Comparison of ENCODE assay signal across 1 cellular context in the genomic region with DNA sequence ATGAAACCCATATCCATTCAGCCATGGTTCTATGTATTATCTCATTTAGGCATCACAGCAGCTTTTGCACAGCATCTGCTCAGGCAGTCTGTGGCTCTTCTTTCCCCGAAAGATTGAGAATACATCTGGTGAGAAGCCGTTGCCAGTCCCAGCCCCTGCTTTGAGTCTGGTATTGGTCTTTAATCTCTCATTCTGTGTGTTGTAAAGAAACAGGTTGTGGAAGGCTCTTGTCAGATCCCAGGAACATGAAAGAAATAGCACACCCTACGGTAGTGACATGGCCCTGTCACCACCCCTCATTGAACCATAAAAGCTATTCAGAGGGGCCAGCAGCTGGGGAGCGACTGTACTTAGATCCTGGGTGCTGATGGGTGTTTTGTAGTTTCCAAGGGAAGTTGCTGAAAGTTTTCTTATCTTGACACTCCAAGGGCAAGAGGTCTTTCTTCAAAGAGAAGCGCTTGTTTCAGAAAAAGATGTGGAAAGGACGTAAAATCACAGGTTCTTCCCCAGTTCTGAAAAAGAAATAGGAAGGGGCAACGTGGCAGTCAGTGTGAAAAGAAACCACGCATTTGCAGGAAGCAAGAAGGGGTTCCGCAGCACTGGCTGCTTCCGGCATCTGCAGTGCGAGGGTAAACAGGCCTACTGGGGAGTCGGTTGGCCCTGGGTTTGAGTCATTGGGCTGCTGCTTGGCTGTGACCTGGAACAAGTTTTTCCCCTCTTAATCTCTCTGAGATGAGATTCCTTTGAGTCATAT.
TF ChIP-seq lines count a peak whose summit lies in the region.

No MANE protein-coding gene starts in this region.

TF ChIP-seq in K562, 482 proteins besides CTCF, POLR2A, EP300 and RAD21 (continued from another document and continues in another):
- TF ChIP-seq, protein P1, sequence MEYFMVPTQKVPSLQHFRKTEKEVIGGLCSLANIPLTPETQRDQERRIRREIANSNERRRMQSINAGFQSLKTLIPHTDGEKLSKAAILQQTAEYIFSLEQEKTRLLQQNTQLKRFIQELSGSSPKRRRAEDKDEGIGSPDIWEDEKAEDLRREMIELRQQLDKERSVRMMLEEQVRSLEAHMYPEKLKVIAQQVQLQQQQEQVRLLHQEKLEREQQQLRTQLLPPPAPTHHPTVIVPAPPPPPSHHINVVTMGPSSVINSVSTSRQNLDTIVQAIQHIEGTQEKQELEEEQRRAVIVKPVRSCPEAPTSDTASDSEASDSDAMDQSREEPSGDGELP (CRISPR knock-in tag; IDR thresholded peaks at IDR 0.05; ENCODE audit: borderline replicate concordance): peak; percentile 54; the same call in 1 of the 2 replicates
- no peak for TF ChIP-seq KHSRP (IDR thresholded peaks at IDR 0.05)
- TF ChIP-seq ZNF695 (CRISPR knock-in tag; IDR thresholded peaks at IDR 0.05): no peak
- TF ChIP-seq SMAD2 (IDR thresholded peaks at IDR 0.05; ENCODE audit: low read depth, low read length): no peak
- TF ChIP-seq ZNF668 (CRISPR knock-in tag; IDR thresholded peaks at IDR 0.05): 0 out of 2 replicates have a peak, but pooled peaks have one; percentile 3
- no peak for TF ChIP-seq ILF3 (IDR thresholded peaks at IDR 0.05; ENCODE audit: borderline replicate concordance)
- TF ChIP-seq, protein P2, sequence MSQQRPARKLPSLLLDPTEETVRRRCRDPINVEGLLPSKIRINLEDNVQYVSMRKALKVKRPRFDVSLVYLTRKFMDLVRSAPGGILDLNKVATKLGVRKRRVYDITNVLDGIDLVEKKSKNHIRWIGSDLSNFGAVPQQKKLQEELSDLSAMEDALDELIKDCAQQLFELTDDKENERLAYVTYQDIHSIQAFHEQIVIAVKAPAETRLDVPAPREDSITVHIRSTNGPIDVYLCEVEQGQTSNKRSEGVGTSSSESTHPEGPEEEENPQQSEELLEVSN (IDR thresholded peaks at IDR 0.05; ENCODE audit: borderline replicate concordance in 1 of 2, extremely low read depth in 1 of 2, insufficient read depth in 1 of 2, insufficient read length in 1 of 2, low read depth in 1 of 2, low read length in 1 of 2, poor library complexity in 1 of 2, severe bottlenecking in 1 of 2): peak in 1 of 2 experiments; percentile 20
- TF ChIP-seq SREBF1 (IDR thresholded peaks at IDR 0.05; ENCODE audit: borderline replicate concordance, low read depth, low read length): no peak
- no peak for TF ChIP-seq FOXJ3 (CRISPR knock-in tag; IDR thresholded peaks at IDR 0.05)
- TF ChIP-seq MCM5 (IDR thresholded peaks at IDR 0.05; ENCODE audit: low read depth): no peak
- no peak for TF ChIP-seq ZNF586 (CRISPR knock-in tag; conservative IDR thresholded peaks at IDR 0.05)
- TF ChIP-seq, protein P3, sequence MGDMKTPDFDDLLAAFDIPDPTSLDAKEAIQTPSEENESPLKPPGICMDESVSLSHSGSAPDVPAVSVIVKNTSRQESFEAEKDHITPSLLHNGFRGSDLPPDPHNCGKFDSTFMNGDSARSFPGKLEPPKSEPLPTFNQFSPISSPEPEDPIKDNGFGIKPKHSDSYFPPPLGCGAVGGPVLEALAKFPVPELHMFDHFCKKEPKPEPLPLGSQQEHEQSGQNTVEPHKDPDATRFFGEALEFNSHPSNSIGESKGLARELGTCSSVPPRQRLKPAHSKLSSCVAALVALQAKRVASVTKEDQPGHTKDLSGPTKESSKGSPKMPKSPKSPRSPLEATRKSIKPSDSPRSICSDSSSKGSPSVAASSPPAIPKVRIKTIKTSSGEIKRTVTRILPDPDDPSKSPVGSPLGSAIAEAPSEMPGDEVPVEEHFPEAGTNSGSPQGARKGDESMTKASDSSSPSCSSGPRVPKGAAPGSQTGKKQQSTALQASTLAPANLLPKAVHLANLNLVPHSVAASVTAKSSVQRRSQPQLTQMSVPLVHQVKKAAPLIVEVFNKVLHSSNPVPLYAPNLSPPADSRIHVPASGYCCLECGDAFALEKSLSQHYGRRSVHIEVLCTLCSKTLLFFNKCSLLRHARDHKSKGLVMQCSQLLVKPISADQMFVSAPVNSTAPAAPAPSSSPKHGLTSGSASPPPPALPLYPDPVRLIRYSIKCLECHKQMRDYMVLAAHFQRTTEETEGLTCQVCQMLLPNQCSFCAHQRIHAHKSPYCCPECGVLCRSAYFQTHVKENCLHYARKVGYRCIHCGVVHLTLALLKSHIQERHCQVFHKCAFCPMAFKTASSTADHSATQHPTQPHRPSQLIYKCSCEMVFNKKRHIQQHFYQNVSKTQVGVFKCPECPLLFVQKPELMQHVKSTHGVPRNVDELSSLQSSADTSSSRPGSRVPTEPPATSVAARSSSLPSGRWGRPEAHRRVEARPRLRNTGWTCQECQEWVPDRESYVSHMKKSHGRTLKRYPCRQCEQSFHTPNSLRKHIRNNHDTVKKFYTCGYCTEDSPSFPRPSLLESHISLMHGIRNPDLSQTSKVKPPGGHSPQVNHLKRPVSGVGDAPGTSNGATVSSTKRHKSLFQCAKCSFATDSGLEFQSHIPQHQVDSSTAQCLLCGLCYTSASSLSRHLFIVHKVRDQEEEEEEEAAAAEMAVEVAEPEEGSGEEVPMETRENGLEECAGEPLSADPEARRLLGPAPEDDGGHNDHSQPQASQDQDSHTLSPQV (IDR thresholded peaks at IDR 0.05): peak; percentile 82; the same call in 1 of the 2 replicates
- TF ChIP-seq ZNF12 (CRISPR knock-in tag; IDR thresholded peaks at IDR 0.05): no peak
- TF ChIP-seq, protein P4, sequence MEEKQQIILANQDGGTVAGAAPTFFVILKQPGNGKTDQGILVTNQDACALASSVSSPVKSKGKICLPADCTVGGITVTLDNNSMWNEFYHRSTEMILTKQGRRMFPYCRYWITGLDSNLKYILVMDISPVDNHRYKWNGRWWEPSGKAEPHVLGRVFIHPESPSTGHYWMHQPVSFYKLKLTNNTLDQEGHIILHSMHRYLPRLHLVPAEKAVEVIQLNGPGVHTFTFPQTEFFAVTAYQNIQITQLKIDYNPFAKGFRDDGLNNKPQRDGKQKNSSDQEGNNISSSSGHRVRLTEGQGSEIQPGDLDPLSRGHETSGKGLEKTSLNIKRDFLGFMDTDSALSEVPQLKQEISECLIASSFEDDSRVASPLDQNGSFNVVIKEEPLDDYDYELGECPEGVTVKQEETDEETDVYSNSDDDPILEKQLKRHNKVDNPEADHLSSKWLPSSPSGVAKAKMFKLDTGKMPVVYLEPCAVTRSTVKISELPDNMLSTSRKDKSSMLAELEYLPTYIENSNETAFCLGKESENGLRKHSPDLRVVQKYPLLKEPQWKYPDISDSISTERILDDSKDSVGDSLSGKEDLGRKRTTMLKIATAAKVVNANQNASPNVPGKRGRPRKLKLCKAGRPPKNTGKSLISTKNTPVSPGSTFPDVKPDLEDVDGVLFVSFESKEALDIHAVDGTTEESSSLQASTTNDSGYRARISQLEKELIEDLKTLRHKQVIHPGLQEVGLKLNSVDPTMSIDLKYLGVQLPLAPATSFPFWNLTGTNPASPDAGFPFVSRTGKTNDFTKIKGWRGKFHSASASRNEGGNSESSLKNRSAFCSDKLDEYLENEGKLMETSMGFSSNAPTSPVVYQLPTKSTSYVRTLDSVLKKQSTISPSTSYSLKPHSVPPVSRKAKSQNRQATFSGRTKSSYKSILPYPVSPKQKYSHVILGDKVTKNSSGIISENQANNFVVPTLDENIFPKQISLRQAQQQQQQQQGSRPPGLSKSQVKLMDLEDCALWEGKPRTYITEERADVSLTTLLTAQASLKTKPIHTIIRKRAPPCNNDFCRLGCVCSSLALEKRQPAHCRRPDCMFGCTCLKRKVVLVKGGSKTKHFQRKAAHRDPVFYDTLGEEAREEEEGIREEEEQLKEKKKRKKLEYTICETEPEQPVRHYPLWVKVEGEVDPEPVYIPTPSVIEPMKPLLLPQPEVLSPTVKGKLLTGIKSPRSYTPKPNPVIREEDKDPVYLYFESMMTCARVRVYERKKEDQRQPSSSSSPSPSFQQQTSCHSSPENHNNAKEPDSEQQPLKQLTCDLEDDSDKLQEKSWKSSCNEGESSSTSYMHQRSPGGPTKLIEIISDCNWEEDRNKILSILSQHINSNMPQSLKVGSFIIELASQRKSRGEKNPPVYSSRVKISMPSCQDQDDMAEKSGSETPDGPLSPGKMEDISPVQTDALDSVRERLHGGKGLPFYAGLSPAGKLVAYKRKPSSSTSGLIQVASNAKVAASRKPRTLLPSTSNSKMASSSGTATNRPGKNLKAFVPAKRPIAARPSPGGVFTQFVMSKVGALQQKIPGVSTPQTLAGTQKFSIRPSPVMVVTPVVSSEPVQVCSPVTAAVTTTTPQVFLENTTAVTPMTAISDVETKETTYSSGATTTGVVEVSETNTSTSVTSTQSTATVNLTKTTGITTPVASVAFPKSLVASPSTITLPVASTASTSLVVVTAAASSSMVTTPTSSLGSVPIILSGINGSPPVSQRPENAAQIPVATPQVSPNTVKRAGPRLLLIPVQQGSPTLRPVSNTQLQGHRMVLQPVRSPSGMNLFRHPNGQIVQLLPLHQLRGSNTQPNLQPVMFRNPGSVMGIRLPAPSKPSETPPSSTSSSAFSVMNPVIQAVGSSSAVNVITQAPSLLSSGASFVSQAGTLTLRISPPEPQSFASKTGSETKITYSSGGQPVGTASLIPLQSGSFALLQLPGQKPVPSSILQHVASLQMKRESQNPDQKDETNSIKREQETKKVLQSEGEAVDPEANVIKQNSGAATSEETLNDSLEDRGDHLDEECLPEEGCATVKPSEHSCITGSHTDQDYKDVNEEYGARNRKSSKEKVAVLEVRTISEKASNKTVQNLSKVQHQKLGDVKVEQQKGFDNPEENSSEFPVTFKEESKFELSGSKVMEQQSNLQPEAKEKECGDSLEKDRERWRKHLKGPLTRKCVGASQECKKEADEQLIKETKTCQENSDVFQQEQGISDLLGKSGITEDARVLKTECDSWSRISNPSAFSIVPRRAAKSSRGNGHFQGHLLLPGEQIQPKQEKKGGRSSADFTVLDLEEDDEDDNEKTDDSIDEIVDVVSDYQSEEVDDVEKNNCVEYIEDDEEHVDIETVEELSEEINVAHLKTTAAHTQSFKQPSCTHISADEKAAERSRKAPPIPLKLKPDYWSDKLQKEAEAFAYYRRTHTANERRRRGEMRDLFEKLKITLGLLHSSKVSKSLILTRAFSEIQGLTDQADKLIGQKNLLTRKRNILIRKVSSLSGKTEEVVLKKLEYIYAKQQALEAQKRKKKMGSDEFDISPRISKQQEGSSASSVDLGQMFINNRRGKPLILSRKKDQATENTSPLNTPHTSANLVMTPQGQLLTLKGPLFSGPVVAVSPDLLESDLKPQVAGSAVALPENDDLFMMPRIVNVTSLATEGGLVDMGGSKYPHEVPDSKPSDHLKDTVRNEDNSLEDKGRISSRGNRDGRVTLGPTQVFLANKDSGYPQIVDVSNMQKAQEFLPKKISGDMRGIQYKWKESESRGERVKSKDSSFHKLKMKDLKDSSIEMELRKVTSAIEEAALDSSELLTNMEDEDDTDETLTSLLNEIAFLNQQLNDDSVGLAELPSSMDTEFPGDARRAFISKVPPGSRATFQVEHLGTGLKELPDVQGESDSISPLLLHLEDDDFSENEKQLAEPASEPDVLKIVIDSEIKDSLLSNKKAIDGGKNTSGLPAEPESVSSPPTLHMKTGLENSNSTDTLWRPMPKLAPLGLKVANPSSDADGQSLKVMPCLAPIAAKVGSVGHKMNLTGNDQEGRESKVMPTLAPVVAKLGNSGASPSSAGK (IDR thresholded peaks at IDR 0.05): peak; percentile 33; the same call in 1 of the 2 replicates
- TF ChIP-seq TCF7 (IDR thresholded peaks at IDR 0.05; ENCODE audit: borderline replicate concordance): peak; percentile 50
- TF ChIP-seq MEIS2 (IDR thresholded peaks at IDR 0.05; ENCODE audit: partially characterized antibody): peak; percentile 68
- TF ChIP-seq, protein P5, sequence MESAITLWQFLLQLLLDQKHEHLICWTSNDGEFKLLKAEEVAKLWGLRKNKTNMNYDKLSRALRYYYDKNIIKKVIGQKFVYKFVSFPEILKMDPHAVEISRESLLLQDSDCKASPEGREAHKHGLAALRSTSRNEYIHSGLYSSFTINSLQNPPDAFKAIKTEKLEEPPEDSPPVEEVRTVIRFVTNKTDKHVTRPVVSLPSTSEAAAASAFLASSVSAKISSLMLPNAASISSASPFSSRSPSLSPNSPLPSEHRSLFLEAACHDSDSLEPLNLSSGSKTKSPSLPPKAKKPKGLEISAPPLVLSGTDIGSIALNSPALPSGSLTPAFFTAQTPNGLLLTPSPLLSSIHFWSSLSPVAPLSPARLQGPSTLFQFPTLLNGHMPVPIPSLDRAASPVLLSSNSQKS (CRISPR knock-in tag; IDR thresholded peaks at IDR 0.05): no peak
- no peak for TF ChIP-seq MED1 (CRISPR knock-in tag; IDR thresholded peaks at IDR 0.05; ENCODE audit: borderline replicate concordance)
- TF ChIP-seq CSDE1 (IDR thresholded peaks at IDR 0.05): no peak
- TF ChIP-seq, protein P6, sequence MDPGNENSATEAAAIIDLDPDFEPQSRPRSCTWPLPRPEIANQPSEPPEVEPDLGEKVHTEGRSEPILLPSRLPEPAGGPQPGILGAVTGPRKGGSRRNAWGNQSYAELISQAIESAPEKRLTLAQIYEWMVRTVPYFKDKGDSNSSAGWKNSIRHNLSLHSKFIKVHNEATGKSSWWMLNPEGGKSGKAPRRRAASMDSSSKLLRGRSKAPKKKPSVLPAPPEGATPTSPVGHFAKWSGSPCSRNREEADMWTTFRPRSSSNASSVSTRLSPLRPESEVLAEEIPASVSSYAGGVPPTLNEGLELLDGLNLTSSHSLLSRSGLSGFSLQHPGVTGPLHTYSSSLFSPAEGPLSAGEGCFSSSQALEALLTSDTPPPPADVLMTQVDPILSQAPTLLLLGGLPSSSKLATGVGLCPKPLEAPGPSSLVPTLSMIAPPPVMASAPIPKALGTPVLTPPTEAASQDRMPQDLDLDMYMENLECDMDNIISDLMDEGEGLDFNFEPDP (CRISPR knock-in tag; IDR thresholded peaks at IDR 0.05): 0 out of 2 replicates have a peak, but pooled peaks have one; percentile 9
- no peak for TF ChIP-seq ZC3H8 (IDR thresholded peaks at IDR 0.05)
- no peak for TF ChIP-seq TAF9B (IDR thresholded peaks at IDR 0.05; ENCODE audit: partially characterized antibody)
- TF ChIP-seq TCFL5 (CRISPR knock-in tag; conservative IDR thresholded peaks at IDR 0.05): no peak
- no peak for TF ChIP-seq ERF (CRISPR knock-in tag; IDR thresholded peaks at IDR 0.05)
- no peak for TF ChIP-seq SUPT5H (IDR thresholded peaks at IDR 0.05)
- no peak for TF ChIP-seq RBM15 (IDR thresholded peaks at IDR 0.05; ENCODE audit: insufficient read depth, low read length)
- TF ChIP-seq GATA2 (CRISPR knock-in tag; IDR thresholded peaks at IDR 0.05): peak; percentile 78
- TF ChIP-seq FOXA3 (CRISPR knock-in tag; conservative IDR thresholded peaks at IDR 0.05 in 1 of 2, IDR thresholded peaks at IDR 0.05 in 1 of 2): peak; percentile 30 to 60; a peak in 1 of 4 replicates
